23 cellular contexts compared by ENCODE assay signal in the genomic region with DNA sequence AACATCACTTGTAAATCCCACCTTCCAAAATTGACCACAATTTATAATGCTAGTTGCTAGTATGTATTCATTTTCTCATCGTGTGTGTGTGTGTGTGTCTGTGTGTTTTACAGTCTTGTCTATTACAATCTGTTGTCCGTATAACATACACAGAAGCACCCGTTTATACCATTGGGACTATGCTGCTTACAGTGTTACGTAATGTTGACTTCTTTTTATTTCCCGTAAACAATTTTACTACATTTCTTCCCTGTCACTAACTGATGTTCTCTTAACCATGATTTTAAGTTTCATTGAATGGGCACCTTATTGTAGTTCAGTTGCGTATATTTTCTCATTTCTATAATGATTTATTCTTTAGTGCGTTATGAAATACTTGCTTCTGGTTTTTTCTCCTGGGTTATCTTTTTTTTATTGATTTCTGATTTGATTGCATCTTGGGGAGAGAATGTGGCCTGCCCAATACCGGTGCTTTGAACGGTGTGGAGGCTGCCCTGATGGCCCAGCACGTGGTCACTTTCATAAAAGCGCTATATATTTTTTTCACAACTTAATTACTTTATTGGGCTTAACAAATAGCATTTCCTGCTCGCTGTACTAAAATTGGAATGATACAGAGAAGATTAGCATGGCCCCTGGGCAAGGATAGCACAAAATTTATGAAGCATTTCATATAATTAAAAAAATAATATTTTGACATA. TPM values are rescaled to one million over a fixed set of nuclear protein-coding genes. Genes with fewer than 3 reads are reported as not detected.
DNase-seq lines count a peak whose midpoint lies in the region; ATAC-seq, FAIRE-seq and TF ChIP-seq lines count a peak whose summit lies in the region.
"Had no signal": no experiment of that assay in that cellular context is flagged by ENCODE, and none has a peak within 500 bp of the region (broad histone marks: within the 10 kb centered on the region; RNA-seq: fewer than 3 reads in every experiment).

No MANE protein-coding gene starts in this region.

- BruUV-seq in HepG2 (replicated peaks; lab: Mats Ljungman, UMichigan), result no TSS peak

- TF ChIP-seq POLR2A in HepG2 (IDR thresholded peaks at IDR 0.05; ENCODE audit: insufficient read depth in 1 of 2, low read depth in 2 of 2, low read length in 2 of 2), result no peak
- TF ChIP-seq POLR2A in right lobe of liver (IDR thresholded peaks at IDR 0.05), result no peak

- no peaks in the 10 kb centered on the region for H3K36me3 ChIP-seq in HepG2 (replicated peaks in 1 of 2; ENCODE audit: control insufficient read depth in 1 of 2, insufficient read depth in 2 of 2, low read length in 2 of 2)
- no peaks in the 10 kb centered on the region for H3K36me3 ChIP-seq in right lobe of liver

- DNase-seq in NCI-H2107 treated with DMSO at 0.1 percent for 48 hours (lab: John Stamatoyannopoulos, UW; ENCODE audit: unreplicated experiment) (peak; percentile 12), NCI-H2107 (lab: John Stamatoyannopoulos, UW) (no peak), HepG2 (ENCODE audit: low spot score) (no peak), right lobe of liver (no peak), left colon (no peak)
- DNase-seq: Caco-2; CD4-positive, CD25-positive, alpha-beta regulatory T cell; CD8-positive, alpha-beta T cell; DMS153; EL; GDM1; H9 had no signal

- TF ChIP-seq CTCF in HepG2 (CRISPR knock-in tag; IDR thresholded peaks at IDR 0.05) (no peak), right lobe of liver (IDR thresholded peaks at IDR 0.05) (no peak)

- WGBS in HepG2 (ENCODE audit: low lambda C conversion rate), result 90% methylated on average over 12 of the region's 12 CpGs
- 80% methylated on average over 12 of the region's 12 CpGs for whole genome bisulfite sequencing in right lobe of liver (ENCODE audit: insufficient coverage, low coverage, low lambda C conversion rate, missing lambda C conversion rate)

- in situ Hi-C loops in HepG2 (cut with HindIII; ENCODE audit: extremely low pct_ligation_motif_present, low pct_unique_long_range_greater_than_20kb), result no loop called here

- H3K4me1 ChIP-seq in HepG2 (ENCODE audit: insufficient read depth, low read length) (peaks cover 17% of the 10 kb centered on the region), right lobe of liver (no peaks in the 10 kb centered on the region)
- H3K4me1 ChIP-seq: Caco-2 had no signal

- H4K20me1 ChIP-seq in HepG2 (ENCODE audit: insufficient read depth, low read length), result no peaks in the 10 kb centered on the region
- H4K20me1 ChIP-seq: BLaER1 had no signal

- H3K4me3 ChIP-seq in HepG2 (replicated peaks in 1 of 3; ENCODE audit: insufficient read depth in 1 of 3, low read depth in 2 of 3, low read length in 3 of 3) (no peak overlapping the region), right lobe of liver (no peak overlapping the region)
- H3K4me3 ChIP-seq: BLaER1, GM12878, GM23338 had no signal

- intact Hi-C loops in HepG2 (cut with micrococcal nuclease; ENCODE audit: unreplicated experiment), result no loop called here
- intact Hi-C loops in right lobe of liver (cut with DNase I), result no loop called here
- intact Hi-C loops in left colon (cut with DNase I, micrococcal nuclease), result no loop called here

- H3K27ac ChIP-seq in HepG2 (ENCODE audit: extremely low read length, insufficient read depth, low read length), result no peak overlapping the region
- H3K27ac ChIP-seq in right lobe of liver, result no peak overlapping the region
- H3K27ac ChIP-seq: 22Rv1, BLaER1, C4-2B had no signal

- no peak overlapping the region for H3K4me2 ChIP-seq in HepG2 (ENCODE audit: low read depth, low read length)
- H3K4me2 ChIP-seq: BLaER1, GM23338 had no signal

- H3K27me3 ChIP-seq in HepG2 (ENCODE audit: control insufficient read depth in 1 of 2, insufficient read depth in 2 of 2, low read length in 2 of 2) (no peaks in the 10 kb centered on the region), right lobe of liver (no peaks in the 10 kb centered on the region)
- H3K27me3 ChIP-seq: BLaER1 had no signal

- TF ChIP-seq RAD21 in HepG2 (CRISPR knock-in tag; IDR thresholded peaks at IDR 0.05), result no peak

- H3K9me3 ChIP-seq in HepG2 (ENCODE audit: low read length) (no peaks in the 10 kb centered on the region), right lobe of liver (no peaks in the 10 kb centered on the region)
- H3K9me3 ChIP-seq: Caco-2 had no signal

- no peak overlapping the region for H3K9ac ChIP-seq in HepG2 (ENCODE audit: insufficient read depth, low read depth, low read length)
- H3K9ac ChIP-seq: BLaER1 had no signal

- no peak for FAIRE-seq in HepG2 (lab: Jason Lieb, UNC)
- FAIRE-seq: A204.1, GM12878, GM19239 had no signal

- H3K79me2 ChIP-seq in HepG2 (ENCODE audit: insufficient read depth, low read length), result no peaks in the 10 kb centered on the region

- TF ChIP-seq EP300 in HepG2 (IDR thresholded peaks at IDR 0.05; ENCODE audit: low read depth in 2 of 2, low read length in 2 of 2), result no peak
- TF ChIP-seq EP300 in HepG2 (CRISPR knock-in tag; IDR thresholded peaks at IDR 0.05; ENCODE audit: borderline replicate concordance), result no peak

- ATAC-seq in HepG2, result no peak
- ATAC-seq in right lobe of liver, result no peak
- peak; percentile 82 for ATAC-seq in left colon
- ATAC-seq in GM19395 (IDR thresholded peaks at IDR 0.05; ENCODE audit: unreplicated experiment), result no peak
- no peak for ATAC-seq in GM21360 (IDR thresholded peaks at IDR 0.05; ENCODE audit: unreplicated experiment)
- no peak for ATAC-seq in GM19452 (IDR thresholded peaks at IDR 0.05; ENCODE audit: unreplicated experiment)
- ATAC-seq: CD8-positive, alpha-beta T cell; GM12878; GM23338; HCT116 had no signal

- no peak overlapping the region for H2AFZ ChIP-seq in HepG2 (ENCODE audit: low read length)
- H2AFZ ChIP-seq: GM23338 had no signal

- CTCF ChIA-PET in HepG2 (lab: Yijun Ruan, JAX; ENCODE audit: low intra/inter-chr PET ratio, low total read pairs), result no interaction called here

- POLR2A ChIA-PET in HepG2 (lab: Yijun Ruan, JAX), result no interaction called here

TF ChIP-seq in HepG2, 621 proteins besides CTCF, POLR2A, EP300 and RAD21:
- TF ChIP-seq CEBPB (IDR thresholded peaks at IDR 0.05; ENCODE audit: borderline replicate concordance, low read depth, low read length) (peak; percentile 57; the same call in 1 of the 2 replicates), ZNF713 (CRISPR knock-in tag; IDR thresholded peaks at IDR 0.05) (no peak), KDM4B (CRISPR knock-in tag; IDR thresholded peaks at IDR 0.05) (no peak), ZNF431 (CRISPR knock-in tag; IDR thresholded peaks at IDR 0.05; ENCODE audit: borderline replicate concordance, low read depth) (no peak), ARID2 (CRISPR knock-in tag; IDR thresholded peaks at IDR 0.05; ENCODE audit: borderline replicate concordance) (no peak), TCF7 (IDR thresholded peaks at IDR 0.05; ENCODE audit: low read depth) (no peak), PHF20 (CRISPR knock-in tag; IDR thresholded peaks at IDR 0.05) (no peak)
- TF ChIP-seq, protein P1, sequence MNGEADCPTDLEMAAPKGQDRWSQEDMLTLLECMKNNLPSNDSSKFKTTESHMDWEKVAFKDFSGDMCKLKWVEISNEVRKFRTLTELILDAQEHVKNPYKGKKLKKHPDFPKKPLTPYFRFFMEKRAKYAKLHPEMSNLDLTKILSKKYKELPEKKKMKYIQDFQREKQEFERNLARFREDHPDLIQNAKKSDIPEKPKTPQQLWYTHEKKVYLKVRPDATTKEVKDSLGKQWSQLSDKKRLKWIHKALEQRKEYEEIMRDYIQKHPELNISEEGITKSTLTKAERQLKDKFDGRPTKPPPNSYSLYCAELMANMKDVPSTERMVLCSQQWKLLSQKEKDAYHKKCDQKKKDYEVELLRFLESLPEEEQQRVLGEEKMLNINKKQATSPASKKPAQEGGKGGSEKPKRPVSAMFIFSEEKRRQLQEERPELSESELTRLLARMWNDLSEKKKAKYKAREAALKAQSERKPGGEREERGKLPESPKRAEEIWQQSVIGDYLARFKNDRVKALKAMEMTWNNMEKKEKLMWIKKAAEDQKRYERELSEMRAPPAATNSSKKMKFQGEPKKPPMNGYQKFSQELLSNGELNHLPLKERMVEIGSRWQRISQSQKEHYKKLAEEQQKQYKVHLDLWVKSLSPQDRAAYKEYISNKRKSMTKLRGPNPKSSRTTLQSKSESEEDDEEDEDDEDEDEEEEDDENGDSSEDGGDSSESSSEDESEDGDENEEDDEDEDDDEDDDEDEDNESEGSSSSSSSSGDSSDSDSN (CRISPR knock-in tag; IDR thresholded peaks at IDR 0.05), result no peak

RNA-seq across cellular contexts. Expression of a gene that starts 14.5 kb away (rescaled TPM):
- 47.5 and 48.6 TPM in 2 replicates for total RNA-seq in HepG2 (2016; rRNA removed; fragmentation: Illumina TruSeq; extraction: Trizol)
- total RNA-seq in HepG2 (2016; cell fraction: cytosol; rRNA removed; fragmentation: Illumina TruSeq; extraction: Trizol; ENCODE audit: low read depth), result 36.1 and 38.8 TPM in 2 replicates
- 42.9 and 49.7 TPM in 2 replicates for total RNA-seq in HepG2 (2016; cell fraction: insoluble cytoplasmic fraction; rRNA removed; fragmentation: Illumina TruSeq; extraction: Trizol)
- 46.0 and 48.9 TPM in 2 replicates for total RNA-seq in HepG2 (2016; cell fraction: membrane; rRNA removed; fragmentation: Illumina TruSeq; extraction: Trizol)
- 36.1 and 43.2 TPM in 2 replicates for total RNA-seq in HepG2 (2016; cell fraction: nucleus; rRNA removed; fragmentation: Illumina TruSeq; extraction: Trizol)
- polyA plus RNA-seq in HepG2 (2011; rRNA removed), result 45.6 and 49.2 TPM in 2 replicates
- polyA plus RNA-seq in HepG2 (2011; cell fraction: cytosol; rRNA removed), result 33.5 and 52.6 TPM in 2 replicates
- 151 and 167 TPM in 2 replicates for polyA plus RNA-seq in HepG2 (2011; cell fraction: nucleus; rRNA removed)
- polyA plus RNA-seq in HepG2 (2012), result 36.1 and 37.5 TPM in 2 replicates
- 39.0 and 42.6 TPM in 2 replicates for polyA plus RNA-seq in HepG2 (2016; cell fraction: cytosol; fragmentation: Illumina TruSeq; extraction: Trizol; ENCODE audit: low read depth)
- 48.6 and 51.7 TPM in 2 replicates for polyA plus RNA-seq in HepG2 (2016; cell fraction: insoluble cytoplasmic fraction; fragmentation: Illumina TruSeq; extraction: Trizol; ENCODE audit: low read depth)
- 45.0 and 48.7 TPM in 2 replicates for polyA plus RNA-seq in HepG2 (2016; cell fraction: membrane; fragmentation: Illumina TruSeq; extraction: Trizol; ENCODE audit: low read depth)
- 83.8 and 85.3 TPM in 2 replicates for polyA plus RNA-seq in HepG2 (2016; cell fraction: nucleus; fragmentation: Illumina TruSeq; extraction: Trizol; ENCODE audit: insufficient read depth, low read depth)
- 19.6 and 68.1 TPM in 2 replicates for polyA minus RNA-seq in HepG2 (2011; rRNA and poly(A)+ RNA removed; ENCODE audit: low replicate concordance)
- polyA minus RNA-seq in HepG2 (2011; cell fraction: cytosol; rRNA and poly(A)+ RNA removed), result 23.7 TPM in 2 replicates
- polyA minus RNA-seq in HepG2 (2011; cell fraction: nucleus; rRNA and poly(A)+ RNA removed), result 45.2 and 49.1 TPM in 2 replicates
- total RNA-seq in right lobe of liver, result 10 to 100 TPM in 2 of 6 experiments, 1 to 10 TPM in 4; 6.3 to 18.2 (median 8.4) TPM
- 10 to 100 TPM; 20.1 to 22.1 TPM for total RNA-seq in left colon
